In genomic region chr12:7142057-7142644, GRCh38 we compare ENCODE assay signal across 7 cellular contexts. TPM values are rescaled to one million over a fixed set of nuclear protein-coding genes. Genes with fewer than 3 reads are reported as not detected.
DNase-seq lines count a peak whose midpoint lies in the region; ATAC-seq and TF ChIP-seq lines count a peak whose summit lies in the region.

No MANE protein-coding gene starts in this region.

- no TSS peak for BruUV-seq in mammary epithelial cell (replicated peaks; lab: Mats Ljungman, UMichigan)

- H4K20me1 ChIP-seq in MM.1S (ENCODE audit: insufficient read depth, low read length) (no peaks in the 10 kb centered on the region), mammary epithelial cell (ENCODE audit: insufficient read depth, low read length) (no peaks in the 10 kb centered on the region)

- H3K4me3 ChIP-seq in MM.1S (ENCODE audit: low read length) = no peak overlapping the region
- no peak overlapping the region for H3K4me3 ChIP-seq in mammary epithelial cell (replicated peaks in 1 of 3; ENCODE audit: insufficient read depth in 1 of 3, low read depth in 2 of 3, low read length in 3 of 3)

- H2AFZ ChIP-seq in MM.1S (ENCODE audit: low read length) (peak overlapping the region; percentile 43; the same call in 1 of the 2 replicates), mammary epithelial cell (ENCODE audit: low read depth, low read length) (no peak overlapping the region)

- H3K79me2 ChIP-seq in MM.1S (ENCODE audit: low read length) = no peaks in the 10 kb centered on the region
- no peaks in the 10 kb centered on the region for H3K79me2 ChIP-seq in mammary epithelial cell (ENCODE audit: insufficient read depth, low read length)

- intact Hi-C loops in mammary epithelial cell (cut with micrococcal nuclease) = loop anchor here (1.0 to 2.0 kb wide), 2 partner anchors 46 to 497 kb away; no protein-coding TSS in a partner anchor

- H3K9ac ChIP-seq in MM.1S (ENCODE audit: low read length) (no peak overlapping the region), mammary epithelial cell (ENCODE audit: insufficient read depth, low read length) (no peak overlapping the region)

- H3K4me1 ChIP-seq in MM.1S (ENCODE audit: low read length) = 0 out of 2 replicates have a peak, but pooled peaks cover 4% of the 10 kb centered on the region
- no peaks in the 10 kb centered on the region for H3K4me1 ChIP-seq in mammary epithelial cell (ENCODE audit: insufficient read depth, low read length)

- TF ChIP-seq CTCF in GM12873 (IDR thresholded peaks at IDR 0.05; ENCODE audit: insufficient read depth, low read depth, low read length, missing control alignments) (peak; percentile 76), MM.1S (IDR thresholded peaks at IDR 0.05; ENCODE audit: low read length) (peak; percentile 84), mammary epithelial cell (conservative IDR thresholded peaks at IDR 0.05 in 1 of 2, IDR thresholded peaks at IDR 0.05 in 1 of 2; ENCODE audit: extremely low read depth in 1 of 2, insufficient read depth in 1 of 2, low read depth in 1 of 2, low read length in 2 of 2) (peak; percentile 75)

- H3K27me3 ChIP-seq in MM.1S (replicated peaks; ENCODE audit: insufficient read depth, low read length) (no peaks in the 10 kb centered on the region), mammary epithelial cell (ENCODE audit: insufficient read depth, low read length) (no peaks in the 10 kb centered on the region)

- CTCF ChIA-PET in mammary epithelial cell (lab: Charles Lee; ENCODE audit: low non-redundant PET) = no interaction called here

- ATAC-seq in HG02759 (IDR thresholded peaks at IDR 0.05; ENCODE audit: unreplicated experiment) = no peak

- H3K4me2 ChIP-seq in MM.1S (ENCODE audit: low read depth, low read length) (peak overlapping the region; percentile 60), mammary epithelial cell (ENCODE audit: insufficient read depth, low read depth, low read length) (no peak overlapping the region)

- H3F3A ChIP-seq in MM.1S (ENCODE audit: insufficient read depth, low read length) = no peaks in the 10 kb centered on the region

- no peaks in the 10 kb centered on the region for H3K9me2 ChIP-seq in MM.1S (replicated peaks; ENCODE audit: insufficient read depth, low read length)

- H3K27ac ChIP-seq in MM.1S (ENCODE audit: low read length) (no peak overlapping the region), mammary epithelial cell (ENCODE audit: insufficient read depth, low read depth, low read length) (no peak overlapping the region)

- dilution Hi-C loops in mammary epithelial cell (cut with HindIII; ENCODE audit: low sequenced_read_pairs) = no loop called here

- in situ Hi-C loops in mammary epithelial cell (cut with MboI; ENCODE audit: low sequenced_read_pairs in 2 of 2) = no loop called here

- WGBS in mammary epithelial cell (ENCODE audit: low coverage, missing lambda C conversion rate) = no CpG with 5 or more reads among the region's 5 CpGs

- H3K36me3 ChIP-seq in MM.1S (replicated peaks; ENCODE audit: insufficient read depth, low read length) (no peaks in the 10 kb centered on the region), mammary epithelial cell (ENCODE audit: insufficient read depth, low read length) (peaks cover 13% of the 10 kb centered on the region)

- DNase-seq in MM.1S (peak; percentile 74), UCSD-AML1 (lab: John Stamatoyannopoulos, UW; ENCODE audit: unreplicated experiment) (peak; percentile 58), mammary epithelial cell (peak; percentile 25), left kidney (ENCODE audit: low read depth, low spot score) (peak; percentile 69)
- DNase-seq in stimulated activated CD8-positive, alpha-beta memory T cell treated with anti-CD3 and anti-CD28 coated beads, Interleukin-12 subunit alpha, Interleukin-12 subunit beta, amount 100 ng/mL, for 24 hours (ENCODE audit: extremely low read depth) = peak; percentile 22

- H3K9me3 ChIP-seq in MM.1S (replicated peaks; ENCODE audit: insufficient read depth, low read length) (no peaks in the 10 kb centered on the region), mammary epithelial cell (replicated peaks; ENCODE audit: insufficient read depth, low read length) (no peaks in the 10 kb centered on the region)

RNA-seq across cellular contexts. Expression of gene CLSTN3, which starts 12.0 kb away (rescaled TPM):
- 10 to 100 TPM; 15.8 to 28.6 TPM for total RNA-seq in mammary epithelial cell
- 14.5 TPM for polyA plus RNA-seq in mammary epithelial cell
- polyA minus RNA-seq in mammary epithelial cell = 24.4 TPM

RNA-seq across cellular contexts. Expression of gene RBP5, which starts 13.5 kb away (rescaled TPM):
- total RNA-seq in mammary epithelial cell = not detected
- polyA plus RNA-seq in mammary epithelial cell = not detected
- polyA minus RNA-seq in mammary epithelial cell = not detected

RNA-seq across cellular contexts. Expression of gene C1RL, which starts 33.1 kb away (rescaled TPM):
- total RNA-seq in mammary epithelial cell = 10 to 100 TPM; 32.1 to 38.3 TPM
- 16.6 TPM for polyA plus RNA-seq in mammary epithelial cell
- polyA minus RNA-seq in mammary epithelial cell = 23.6 TPM

RNA-seq across cellular contexts. Expression of gene PEX5, which starts 47.3 kb away (rescaled TPM):
- 10 to 100 TPM; 25.0 to 25.5 TPM for total RNA-seq in mammary epithelial cell
- 14.0 TPM for polyA plus RNA-seq in mammary epithelial cell
- 6.7 TPM for polyA minus RNA-seq in mammary epithelial cell

RNA-seq across cellular contexts. Expression of gene C1R, which starts 49.9 kb away (rescaled TPM):
- 10 to 100 TPM in 1 of 2 donors, 1 to 10 TPM in 1; 6.1 to 16.3 TPM for total RNA-seq in mammary epithelial cell
- polyA plus RNA-seq in mammary epithelial cell = 5.3 TPM
- polyA minus RNA-seq in mammary epithelial cell = 14.7 TPM

Comparison
In these comparisons a context has a peak if more than half of its experiments do, and no peak if none do; other contexts are left out.
1. DNase-seq: peak in every context shown above with its lines; median percentile 74 in MM.1S; 69 in left kidney; 58 in UCSD-AML1; 25 in mammary epithelial cell; 22 in stimulated activated CD8-positive, alpha-beta memory T cell treated with anti-CD3 and anti-CD28 coated beads, Interleukin-12 subunit alpha, Interleukin-12 subunit beta, amount 100 ng/mL, for 24 hours.